Comparison of ENCODE assay signal across 16 cellular contexts in genomic region chr5:54315736-54316135, GRCh38.
"Had no signal": no experiment of that assay in that cellular context is flagged by ENCODE, and none has a peak within 500 bp of the region (broad histone marks: within the 10 kb centered on the region; RNA-seq: fewer than 3 reads in every experiment).

No MANE protein-coding gene starts in this region.

- H3K27ac Mint-ChIP-seq: activated CD8-positive, alpha-beta T cell treated with anti-CD3 and anti-CD28 coated beads for 36 hours; activated naive CD8-positive, alpha-beta T cell treated with anti-CD3 and anti-CD28 coated beads, Interleukin-2, amount 10 ng/mL, durations not matched to agents 7 days and 5 days; activated T-helper 17 cell treated with anti-CD3 and anti-CD28 coated beads, Interleukin-2, amount 50 U/mL, for 72 hours; mesothelial cell of epicardium; nephron progenitor cell had no signal

- H3K27ac ChIP-seq: dorsolateral prefrontal cortex, transverse colon, uterus had no signal

- DNase-seq: activated CD4-positive, alpha-beta T cell treated with anti-CD3 and anti-CD28 coated beads for 48 hours; activated CD4-positive, CD25-positive, alpha-beta regulatory T cell; activated CD8-positive, alpha-beta T cell treated with anti-CD3 and anti-CD28 coated beads for 36 hours; activated naive CD4-positive, alpha-beta T cell treated with Interleukin-2 at 50 U/mL for 16 hours; activated naive CD8-positive, alpha-beta T cell treated with anti-CD3 and anti-CD28 coated beads, Interleukin-2, amount 10 ng/mL, durations not matched to agents 7 days and 5 days; activated T-cell treated with anti-CD3 and anti-CD28 coated beads, Interleukin-2, amount 50 U/mL, for 1 hour; amygdala; dorsolateral prefrontal cortex; islet precursor cell; nephron progenitor cell; occipital lobe; stimulated activated naive CD8-positive, alpha-beta T cell treated with anti-CD3 and anti-CD28 coated beads, Interleukin-15, Interleukin-2, amounts not matched to agents 100 U/mL and 50 U/mL, for 24 hours; transverse colon; uterus had no signal

- ATAC-seq: activated CD8-positive, alpha-beta T cell treated with anti-CD3 and anti-CD28 coated beads for 36 hours; activated T-helper 17 cell treated with anti-CD3 and anti-CD28 coated beads, Interleukin-2, amount 50 U/mL, for 72 hours; stimulated activated naive CD8-positive, alpha-beta T cell treated with anti-CD3 and anti-CD28 coated beads, Interleukin-15, Interleukin-2, amounts not matched to agents 100 U/mL and 50 U/mL, for 24 hours had no signal

- H3K27me3 ChIP-seq: transverse colon, uterus had no signal

- H3K36me3 ChIP-seq: transverse colon, uterus had no signal

- H3K4me3 ChIP-seq: dorsolateral prefrontal cortex, transverse colon, uterus had no signal

- H3K36me3 Mint-ChIP-seq: activated naive CD8-positive, alpha-beta T cell treated with anti-CD3 and anti-CD28 coated beads, Interleukin-2, amount 10 ng/mL, durations not matched to agents 7 days and 5 days; mesothelial cell of epicardium had no signal

- H3K9me3 Mint-ChIP-seq: activated CD8-positive, alpha-beta T cell treated with anti-CD3 and anti-CD28 coated beads for 36 hours; activated naive CD8-positive, alpha-beta T cell treated with anti-CD3 and anti-CD28 coated beads, Interleukin-2, amount 10 ng/mL, durations not matched to agents 7 days and 5 days; activated T-helper 17 cell treated with anti-CD3 and anti-CD28 coated beads, Interleukin-2, amount 50 U/mL, for 72 hours; mesothelial cell of epicardium; nephron progenitor cell had no signal

- H3K9me3 ChIP-seq: transverse colon, uterus had no signal

- H3K4me1 ChIP-seq: uterus had no signal

- H3K4me3 Mint-ChIP-seq: activated CD8-positive, alpha-beta T cell treated with anti-CD3 and anti-CD28 coated beads for 36 hours; activated naive CD8-positive, alpha-beta T cell treated with anti-CD3 and anti-CD28 coated beads, Interleukin-2, amount 10 ng/mL, durations not matched to agents 7 days and 5 days; activated T-helper 17 cell treated with anti-CD3 and anti-CD28 coated beads, Interleukin-2, amount 50 U/mL, for 72 hours; mesothelial cell of epicardium; nephron progenitor cell had no signal
